ENCODE assay signal across 17 cellular contexts in the genomic region with DNA sequence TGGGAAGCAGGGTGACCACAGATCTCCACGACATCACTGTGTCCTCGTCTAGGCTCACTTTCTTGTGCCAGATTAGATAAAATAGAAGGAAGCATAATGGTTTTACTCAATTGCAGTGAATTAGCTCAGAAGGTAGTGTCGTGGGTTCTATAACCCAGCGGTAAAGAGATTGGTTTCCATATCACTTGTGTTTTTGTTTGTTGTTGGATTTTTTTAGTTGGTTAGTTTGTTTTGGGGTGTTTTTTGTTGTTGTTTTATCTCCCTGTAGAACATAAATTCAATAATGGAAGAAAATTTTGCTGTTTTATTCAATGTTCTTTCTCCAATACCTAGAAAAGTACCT.
A peak's percentile ranks its signal among the peaks of the same experiment; 100 is the strongest.
DNase-seq lines count a peak whose midpoint lies in the region; ATAC-seq and TF ChIP-seq lines count a peak whose summit lies in the region.
"Had no signal": no experiment of that assay in that cellular context is flagged by ENCODE, and none has a peak within 500 bp of the region (broad histone marks: within the 10 kb centered on the region; RNA-seq: fewer than 3 reads in every experiment).

No MANE protein-coding gene starts in this region.

- peaks cover 7% of the 10 kb centered on the region for H3K27me3 Mint-ChIP-seq in T-helper 2 cell treated with Interferon-gamma antibody and Interleukin-4, amounts not matched to agents 5 μg/mL and 100 μg/mL, for 36 hours (ENCODE audit: low read depth)
- H3K27me3 Mint-ChIP-seq in GM23338 (ENCODE audit: insufficient read depth, low read depth, poor library complexity) (peaks cover 24% of the 10 kb centered on the region), WTC11 (ENCODE audit: low read depth) (peaks cover 2% of the 10 kb centered on the region)
- no peaks in the 10 kb centered on the region for H3K27me3 Mint-ChIP-seq in naive thymus-derived CD8-positive, alpha-beta T cell

- H3K36me3 Mint-ChIP-seq in T-helper 2 cell treated with Interferon-gamma antibody and Interleukin-4, amounts not matched to agents 5 μg/mL and 100 μg/mL, for 36 hours (ENCODE audit: low read depth) = no peaks in the 10 kb centered on the region
- H3K36me3 Mint-ChIP-seq in GM23338 (ENCODE audit: low read depth) (no peaks in the 10 kb centered on the region), WTC11 (no peaks in the 10 kb centered on the region)
- H3K36me3 Mint-ChIP-seq in naive thymus-derived CD8-positive, alpha-beta T cell = no peaks in the 10 kb centered on the region
- H3K36me3 Mint-ChIP-seq: CD4-positive, CD25-positive, alpha-beta regulatory T cell had no signal

- H3K27ac ChIP-seq in GM23338 (ENCODE audit: low read depth) (no peak overlapping the region), ovary (no peak overlapping the region)
- H3K27ac ChIP-seq: hepatocyte, sigmoid colon had no signal

- H2AFZ ChIP-seq in GM23338 = no peak overlapping the region
- H2AFZ ChIP-seq: hepatocyte had no signal

- ATAC-seq in GM23338 = no peak
- no peak for ATAC-seq in WTC11
- ATAC-seq in naive thymus-derived CD8-positive, alpha-beta T cell = no peak
- ATAC-seq: left ventricle myocardium superior had no signal

- no peaks in the 10 kb centered on the region for H3K9me3 ChIP-seq in ovary
- H3K9me3 ChIP-seq: sigmoid colon had no signal

- H3K27me3 ChIP-seq in GM23338 (ENCODE audit: insufficient read depth) (peaks cover 4% of the 10 kb centered on the region; the same call in 1 of the 2 replicates), ovary (no peaks in the 10 kb centered on the region)
- H3K27me3 ChIP-seq: hepatocyte had no signal

- peaks cover 30% of the 10 kb centered on the region for H3K4me1 Mint-ChIP-seq in T-helper 2 cell treated with Interferon-gamma antibody and Interleukin-4, amounts not matched to agents 5 μg/mL and 100 μg/mL, for 36 hours (ENCODE audit: low read depth)
- H3K4me1 Mint-ChIP-seq in GM23338 (peaks cover 17% of the 10 kb centered on the region), WTC11 (peaks cover 29% of the 10 kb centered on the region)
- H3K4me1 Mint-ChIP-seq in naive thymus-derived CD8-positive, alpha-beta T cell = peaks cover 19 to 30% (median 21%) of the 10 kb centered on the region in 4 donors

- POLR2A ChIA-PET in WTC11 (lab: Charles Lee) = interaction anchor here (2.3 kb wide), 1 partner anchor 14 kb away, joined by 9 read pairs; a partner anchor contains a TSS
- POLR2A ChIA-PET in naive thymus-derived CD8-positive, alpha-beta T cell (lab: Charles Lee) = no interaction called here

- no peaks in the 10 kb centered on the region for H4K20me1 ChIP-seq in GM23338 (replicated peaks; ENCODE audit: insufficient read depth)

- 46 to 52% (median 50%) methylated on average over 4 of the region's 4 CpGs for WGBS in ovary, 3 donors

- no peak for TF ChIP-seq EP300 in ovary (IDR thresholded peaks at IDR 0.05)

- H3K36me3 ChIP-seq in GM23338 (ENCODE audit: insufficient read depth) (no peaks in the 10 kb centered on the region), ovary (no peaks in the 10 kb centered on the region)
- H3K36me3 ChIP-seq: sigmoid colon had no signal

- no peaks in the 10 kb centered on the region; the same call in 1 of the 2 replicates for H3F3A ChIP-seq in GM23338 (replicated peaks; ENCODE audit: low read depth)

- TF ChIP-seq CTCF in GM23338 (conservative IDR thresholded peaks at IDR 0.05; ENCODE audit: low read depth in 2 of 2) (no peak), WTC11 (IDR thresholded peaks at IDR 0.05) (no peak), ovary (IDR thresholded peaks at IDR 0.05) (no peak)

- H3K4me2 ChIP-seq in GM23338 = peak overlapping the region; percentile 42
- H3K4me2 ChIP-seq: hepatocyte had no signal

- H3K9me3 Mint-ChIP-seq in T-helper 2 cell treated with Interferon-gamma antibody and Interleukin-4, amounts not matched to agents 5 μg/mL and 100 μg/mL, for 36 hours = no peaks in the 10 kb centered on the region
- H3K9me3 Mint-ChIP-seq in GM23338 = peaks cover 3% of the 10 kb centered on the region; the same call in 1 of the 3 replicates
- H3K9me3 Mint-ChIP-seq in WTC11 = no peaks in the 10 kb centered on the region
- H3K9me3 Mint-ChIP-seq in naive thymus-derived CD8-positive, alpha-beta T cell = peaks cover 0 to 4% (median 0%) of the 10 kb centered on the region in 9 donors
- H3K9me3 Mint-ChIP-seq: nephron progenitor cell had no signal

- H3K4me3 Mint-ChIP-seq in T-helper 2 cell treated with Interferon-gamma antibody and Interleukin-4, amounts not matched to agents 5 μg/mL and 100 μg/mL, for 36 hours = peak overlapping the region; percentile 22
- H3K4me3 Mint-ChIP-seq in GM23338 (peak overlapping the region; percentile 64), WTC11 (peak overlapping the region; percentile 55)
- peak overlapping the region in 1 of 10 donors; percentile 8 for H3K4me3 Mint-ChIP-seq in naive thymus-derived CD8-positive, alpha-beta T cell
- H3K4me3 Mint-ChIP-seq: nephron progenitor cell had no signal

- H3K4me3 ChIP-seq in GM23338 (0 out of 2 replicates have a peak overlapping the region, but pooled peaks have one; percentile 28), ovary (no peak overlapping the region)
- H3K4me3 ChIP-seq: hepatocyte, sigmoid colon had no signal

- DNase-seq in T-helper 2 cell treated with Interferon-gamma antibody and Interleukin-4, amounts not matched to agents 5 μg/mL and 100 μg/mL, for 36 hours (ENCODE audit: low spot score) = no peak
- DNase-seq in T-helper 2 cell = no peak
- DNase-seq in GM23338 (ENCODE audit: low spot score) = no peak
- no peak for DNase-seq in WTC11 (ENCODE audit: low spot score)
- no peak for DNase-seq in naive thymus-derived CD8-positive, alpha-beta T cell
- no peak for DNase-seq in ovary
- no peak for DNase-seq in GDM1 (lab: John Stamatoyannopoulos, UW)
- DNase-seq in stimulated activated CD4-positive, alpha-beta T cell treated with anti-CD3 and anti-CD28 coated beads, Interleukin-12 subunit alpha, Interleukin-12 subunit beta, amount 100 ng/mL, for 4 hours = no peak
- DNase-seq: 8988T; activated CD8-positive, alpha-beta memory T cell treated with anti-CD3 and anti-CD28 coated beads for 24 hours; GOT3; left ventricle myocardium superior; sigmoid colon; T-helper 9 cell had no signal

- intact Hi-C loops in ovary (cut with DNase I) = no loop called here

- peak overlapping the region; percentile 49 for H3K27ac Mint-ChIP-seq in T-helper 2 cell treated with Interferon-gamma antibody and Interleukin-4, amounts not matched to agents 5 μg/mL and 100 μg/mL, for 36 hours
- H3K27ac Mint-ChIP-seq in GM23338 (peak overlapping the region; percentile 90), WTC11 (peak overlapping the region; percentile 69)
- H3K27ac Mint-ChIP-seq in naive thymus-derived CD8-positive, alpha-beta T cell = peak overlapping the region in 7 of 10 donors; percentile 4 to 85 (median 30)
- H3K27ac Mint-ChIP-seq: CD4-positive, CD25-positive, alpha-beta regulatory T cell; nephron progenitor cell had no signal

- peaks cover 12% of the 10 kb centered on the region for H3K4me1 ChIP-seq in GM23338 (ENCODE audit: insufficient read depth)
- H3K4me1 ChIP-seq in ovary (ENCODE audit: insufficient read depth) = no peaks in the 10 kb centered on the region

- TF ChIP-seq POLR2A in ovary (IDR thresholded peaks at IDR 0.05) = no peak

- no peaks in the 10 kb centered on the region for H3K79me2 ChIP-seq in GM23338 (replicated peaks; ENCODE audit: insufficient read depth)
- H3K79me2 ChIP-seq: hepatocyte had no signal

- CTCF ChIA-PET in WTC11 (lab: Charles Lee) = interaction anchor here (0.6 to 1.0 kb wide), 4 partner anchors 135 to 591 kb away, joined by 3 to 6 read pairs (median 3); no protein-coding TSS in a partner anchor

- H3K9me2 ChIP-seq in GM23338 (ENCODE audit: insufficient read depth) = no peaks in the 10 kb centered on the region

TF ChIP-seq in GM23338, 12 proteins besides CTCF, POLR2A, EP300 and RAD21 (continues in another document):
- TF ChIP-seq, protein P1, sequence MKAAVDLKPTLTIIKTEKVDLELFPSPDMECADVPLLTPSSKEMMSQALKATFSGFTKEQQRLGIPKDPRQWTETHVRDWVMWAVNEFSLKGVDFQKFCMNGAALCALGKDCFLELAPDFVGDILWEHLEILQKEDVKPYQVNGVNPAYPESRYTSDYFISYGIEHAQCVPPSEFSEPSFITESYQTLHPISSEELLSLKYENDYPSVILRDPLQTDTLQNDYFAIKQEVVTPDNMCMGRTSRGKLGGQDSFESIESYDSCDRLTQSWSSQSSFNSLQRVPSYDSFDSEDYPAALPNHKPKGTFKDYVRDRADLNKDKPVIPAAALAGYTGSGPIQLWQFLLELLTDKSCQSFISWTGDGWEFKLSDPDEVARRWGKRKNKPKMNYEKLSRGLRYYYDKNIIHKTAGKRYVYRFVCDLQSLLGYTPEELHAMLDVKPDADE (IDR thresholded peaks at IDR 0.05) = no peak

TF ChIP-seq in WTC11, 78 proteins besides CTCF, POLR2A, EP300 and RAD21:
- TF ChIP-seq, protein P2, sequence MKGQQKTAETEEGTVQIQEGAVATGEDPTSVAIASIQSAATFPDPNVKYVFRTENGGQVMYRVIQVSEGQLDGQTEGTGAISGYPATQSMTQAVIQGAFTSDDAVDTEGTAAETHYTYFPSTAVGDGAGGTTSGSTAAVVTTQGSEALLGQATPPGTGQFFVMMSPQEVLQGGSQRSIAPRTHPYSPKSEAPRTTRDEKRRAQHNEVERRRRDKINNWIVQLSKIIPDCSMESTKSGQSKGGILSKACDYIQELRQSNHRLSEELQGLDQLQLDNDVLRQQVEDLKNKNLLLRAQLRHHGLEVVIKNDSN (CRISPR knock-in tag; IDR thresholded peaks at IDR 0.05) = no peak
- TF ChIP-seq ZNF232 (CRISPR knock-in tag; IDR thresholded peaks at IDR 0.05) = no peak

Comparison
In these comparisons a context has a peak if more than half of its experiments do, and no peak if none do; other contexts are left out.
1. H3K27ac Mint-ChIP-seq: peak in every context shown above with its lines; median percentile 90 in GM23338; 69 in WTC11; 49 in T-helper 2 cell treated with Interferon-gamma antibody and Interleukin-4, amounts not matched to agents 5 μg/mL and 100 μg/mL, for 36 hours; 30 in naive thymus-derived CD8-positive, alpha-beta T cell.